In genomic region chr2:161077367-161078210, GRCh38 we compare ENCODE assay signal across 8 cellular contexts.
A peak's percentile ranks its signal among the peaks of the same experiment; 100 is the strongest.
DNase-seq lines count a peak whose midpoint lies in the region; ATAC-seq and TF ChIP-seq lines count a peak whose summit lies in the region.

No MANE protein-coding gene starts in this region.

- peaks cover 0 to 27% (median 16%) of the 10 kb centered on the region in 9 donors for H3K4me1 ChIP-seq in heart right ventricle
- H3K4me1 ChIP-seq in BE2C: no peaks in the 10 kb centered on the region

- H3K4me3 ChIP-seq in heart right ventricle: no peak overlapping the region
- H3K4me3 ChIP-seq in BE2C (ENCODE audit: low read depth, low read length): no peak overlapping the region

- H3K27me3 ChIP-seq in heart right ventricle: no peaks in the 10 kb centered on the region
- H3K27me3 ChIP-seq in BE2C: no peaks in the 10 kb centered on the region

- DNase-seq in Daoy (ENCODE audit: low read depth): peak; percentile 22
- peak; percentile 69 for DNase-seq in LHCN-M2 (ENCODE audit: low read depth)
- DNase-seq in activated CD8-positive, alpha-beta memory T cell treated with anti-CD3 and anti-CD28 coated beads, Interleukin-2, amount 50 U/mL, for 4 hours: peak; percentile 38
- DNase-seq in heart right ventricle: peak in 1 of 2 donors; percentile 15
- peak; percentile 38 for DNase-seq in stimulated activated CD8-positive, alpha-beta memory T cell treated with anti-CD3 and anti-CD28 coated beads, Interleukin-12 subunit alpha, Interleukin-12 subunit beta, amount 100 ng/mL, for 24 hours (ENCODE audit: extremely low read depth)
- no peak for DNase-seq in BE2C
- no peak for DNase-seq in cortex of kidney (lab: John Stamatoyannopoulos, UW)

- TF ChIP-seq CTCF in heart right ventricle (IDR thresholded peaks at IDR 0.05) (no peak), BE2C (IDR thresholded peaks at IDR 0.05; ENCODE audit: low read depth, low read length) (no peak)

- peak overlapping the region in 9 of 10 donors; percentile 19 to 81 (median 70) for H3K27ac ChIP-seq in heart right ventricle

- peaks cover 0 to 5% (median 0%) of the 10 kb centered on the region in 11 donors for H3K9me3 ChIP-seq in heart right ventricle
- H3K9me3 ChIP-seq in BE2C: no peaks in the 10 kb centered on the region

- intact Hi-C loops in heart right ventricle (cut with DNase I): loop anchor here in 1 of 10 donors (2.0 kb wide), 1 partner anchor 59 kb away; no protein-coding TSS in a partner anchor

- WGBS in heart right ventricle, 2 donors: 45 to 53% methylated on average over 5 of the region's 5 CpGs

- ATAC-seq in GM21723 (IDR thresholded peaks at IDR 0.05; ENCODE audit: unreplicated experiment): peak; percentile 94
- ATAC-seq in heart right ventricle: peak; percentile 78 to 95 (median 93)

- H3K36me3 ChIP-seq in heart right ventricle (no peaks in the 10 kb centered on the region), BE2C (no peaks in the 10 kb centered on the region)

Comparison
In these comparisons a context has a peak if more than half of its experiments do, and no peak if none do; other contexts are left out.
1. DNase-seq: peak in Daoy (single experiment), LHCN-M2 (single experiment), activated CD8-positive, alpha-beta memory T cell treated with anti-CD3 and anti-CD28 coated beads, Interleukin-2, amount 50 U/mL, for 4 hours (single experiment) and stimulated activated CD8-positive, alpha-beta memory T cell treated with anti-CD3 and anti-CD28 coated beads, Interleukin-12 subunit alpha, Interleukin-12 subunit beta, amount 100 ng/mL, for 24 hours (single experiment); none in BE2C (single experiment) and cortex of kidney (single experiment).